11 cellular contexts compared by ENCODE assay signal in genomic region chr11:6694229-6694535, GRCh38. TPM values are rescaled to one million over a fixed set of nuclear protein-coding genes. Genes with fewer than 3 reads are reported as not detected.
A peak's percentile ranks its signal among the peaks of the same experiment; 100 is the strongest.
DNase-seq lines count a peak whose midpoint lies in the region; ATAC-seq and TF ChIP-seq lines count a peak whose summit lies in the region.
"Had no signal": no experiment of that assay in that cellular context is flagged by ENCODE, and none has a peak within 500 bp of the region (broad histone marks: within the 10 kb centered on the region; RNA-seq: fewer than 3 reads in every experiment).

No MANE protein-coding gene starts in this region.

- no peaks in the 10 kb centered on the region for H3K27me3 ChIP-seq in smooth muscle cell (ENCODE audit: low read depth)
- H3K27me3 ChIP-seq in neural progenitor cell: no peaks in the 10 kb centered on the region
- no peaks in the 10 kb centered on the region for H3K27me3 ChIP-seq in foreskin keratinocyte

- H3K79me2 ChIP-seq in smooth muscle cell (ENCODE audit: low read depth) (no peaks in the 10 kb centered on the region), neural progenitor cell (ENCODE audit: low read depth) (no peaks in the 10 kb centered on the region)

- DNase-seq in activated T-cell treated with anti-CD3 and anti-CD28 coated beads, Interleukin-2, amount 50 U/mL, for 72 hours: no peak
- no peak for DNase-seq in activated T-cell treated with anti-CD3 and anti-CD28 coated beads, Interleukin-2, amount 50 U/mL, for 48 hours
- no peak for DNase-seq in activated CD4-positive, alpha-beta memory T cell treated with anti-CD3 and anti-CD28 coated beads for 36 hours
- DNase-seq in epithelial cell of prostate (ENCODE audit: low read depth, low spot score) (no peak), smooth muscle cell (lab: John Stamatoyannopoulos, UW; ENCODE audit: unreplicated experiment) (no peak), neural progenitor cell (ENCODE audit: low spot score) (no peak), foreskin keratinocyte (no peak)
- DNase-seq: effector CD8-positive, alpha-beta T cell; NCI-H1417 treated with DMSO at 0.1 percent for 48 hours had no signal

- no peak overlapping the region for H3K9ac ChIP-seq in smooth muscle cell (ENCODE audit: low read depth)
- no peak overlapping the region for H3K9ac ChIP-seq in neural progenitor cell

- H3K9me3 Mint-ChIP-seq in activated T-cell treated with anti-CD3 and anti-CD28 coated beads, Interleukin-2, amount 50 U/mL, for 72 hours: peaks cover 0 to 2% of the 10 kb centered on the region in 2 donors
- no peaks in the 10 kb centered on the region for H3K9me3 Mint-ChIP-seq in activated CD4-positive, alpha-beta memory T cell treated with anti-CD3 and anti-CD28 coated beads for 36 hours
- peaks cover 4% of the 10 kb centered on the region for H3K9me3 Mint-ChIP-seq in neural progenitor cell

- intact Hi-C loops in activated CD4-positive, alpha-beta memory T cell treated with anti-CD3 and anti-CD28 coated beads for 36 hours (cut with micrococcal nuclease): loop anchor here (1.0 to 2.0 kb wide), 3 partner anchors 11 to 27 kb away; partner anchors contain the start of gene MRPL17

- no peaks in the 10 kb centered on the region for H3K27me3 Mint-ChIP-seq in activated T-cell treated with anti-CD3 and anti-CD28 coated beads, Interleukin-2, amount 50 U/mL, for 72 hours (ENCODE audit: low read depth)
- no peaks in the 10 kb centered on the region for H3K27me3 Mint-ChIP-seq in activated CD4-positive, alpha-beta memory T cell treated with anti-CD3 and anti-CD28 coated beads for 36 hours
- H3K27me3 Mint-ChIP-seq in neural progenitor cell (ENCODE audit: insufficient read depth, low read depth): peaks cover 6% of the 10 kb centered on the region
- H3K27me3 Mint-ChIP-seq: naive thymus-derived CD8-positive, alpha-beta T cell had no signal

- H3K27ac ChIP-seq in epithelial cell of prostate: peak overlapping the region; percentile 93
- H3K27ac ChIP-seq in smooth muscle cell (ENCODE audit: low read depth): peak overlapping the region; percentile 39
- H3K27ac ChIP-seq in neural progenitor cell: no peak overlapping the region
- no peak overlapping the region for H3K27ac ChIP-seq in foreskin keratinocyte

- H3K9me3 ChIP-seq in smooth muscle cell (replicated peaks; ENCODE audit: low read depth) (no peaks in the 10 kb centered on the region), neural progenitor cell (ENCODE audit: low read depth) (no peaks in the 10 kb centered on the region)

- 14% methylated on average over 1 of the region's 1 CpG for WGBS in smooth muscle cell (ENCODE audit: low lambda C conversion rate)

- CTCF ChIA-PET in activated CD4-positive, alpha-beta memory T cell treated with anti-CD3 and anti-CD28 coated beads for 36 hours (lab: Charles Lee): interaction anchor here (0.6 to 1.6 kb wide), 9 partner anchors 8 to 315 kb away, joined by 3 to 6 read pairs (median 3); partner anchors contain the start of genes HPX and TPP1

- H3K27ac Mint-ChIP-seq in activated T-cell treated with anti-CD3 and anti-CD28 coated beads, Interleukin-2, amount 50 U/mL, for 72 hours: peak overlapping the region; percentile 96
- H3K27ac Mint-ChIP-seq in activated CD4-positive, alpha-beta memory T cell treated with anti-CD3 and anti-CD28 coated beads for 36 hours: peak overlapping the region; percentile 72
- no peak overlapping the region for H3K27ac Mint-ChIP-seq in neural progenitor cell

- H3K4me2 ChIP-seq in smooth muscle cell (peak overlapping the region; percentile 24), neural progenitor cell (no peak overlapping the region)

- no peak for ATAC-seq in activated T-cell treated with anti-CD3 and anti-CD28 coated beads, Interleukin-2, amount 50 U/mL, for 72 hours (replicated peaks in 1 of 2)
- no peak for ATAC-seq in foreskin keratinocyte
- ATAC-seq in HG03565 (IDR thresholded peaks at IDR 0.05; ENCODE audit: unreplicated experiment): no peak

- H3K4me1 Mint-ChIP-seq in activated T-cell treated with anti-CD3 and anti-CD28 coated beads, Interleukin-2, amount 50 U/mL, for 72 hours (ENCODE audit: low read depth): peaks cover 33% of the 10 kb centered on the region
- H3K4me1 Mint-ChIP-seq in activated CD4-positive, alpha-beta memory T cell treated with anti-CD3 and anti-CD28 coated beads for 36 hours (ENCODE audit: low read depth): peaks cover 42% of the 10 kb centered on the region
- no peaks in the 10 kb centered on the region for H3K4me1 Mint-ChIP-seq in neural progenitor cell

- no peaks in the 10 kb centered on the region for H4K20me1 ChIP-seq in smooth muscle cell (ENCODE audit: low read depth)
- H4K20me1 ChIP-seq in neural progenitor cell (ENCODE audit: low read depth): no peaks in the 10 kb centered on the region

- TF ChIP-seq CTCF in smooth muscle cell (IDR thresholded peaks at IDR 0.05; ENCODE audit: borderline replicate concordance, insufficient read depth, poor library complexity, severe bottlenecking) (no peak), neural progenitor cell (IDR thresholded peaks at IDR 0.05) (no peak), foreskin keratinocyte (conservative IDR thresholded peaks at IDR 0.05) (no peak)

- no peaks in the 10 kb centered on the region for H3K36me3 ChIP-seq in smooth muscle cell (ENCODE audit: low read depth)
- H3K36me3 ChIP-seq in neural progenitor cell: no peaks in the 10 kb centered on the region

- H3K36me3 Mint-ChIP-seq in activated T-cell treated with anti-CD3 and anti-CD28 coated beads, Interleukin-2, amount 50 U/mL, for 72 hours (ENCODE audit: insufficient read depth in 2 of 2): peaks cover 0 to 4% of the 10 kb centered on the region in 2 donors
- no peaks in the 10 kb centered on the region for H3K36me3 Mint-ChIP-seq in activated CD4-positive, alpha-beta memory T cell treated with anti-CD3 and anti-CD28 coated beads for 36 hours
- no peaks in the 10 kb centered on the region for H3K36me3 Mint-ChIP-seq in neural progenitor cell

- H3K4me3 Mint-ChIP-seq in activated T-cell treated with anti-CD3 and anti-CD28 coated beads, Interleukin-2, amount 50 U/mL, for 72 hours: peak overlapping the region in 1 of 2 donors; percentile 68
- peak overlapping the region; percentile 4 for H3K4me3 Mint-ChIP-seq in activated CD4-positive, alpha-beta memory T cell treated with anti-CD3 and anti-CD28 coated beads for 36 hours
- no peak overlapping the region for H3K4me3 Mint-ChIP-seq in neural progenitor cell

- H3K4me3 ChIP-seq in smooth muscle cell (no peak overlapping the region), neural progenitor cell (no peak overlapping the region)

- no peaks in the 10 kb centered on the region for H3K4me1 ChIP-seq in smooth muscle cell (ENCODE audit: low read depth)
- H3K4me1 ChIP-seq in neural progenitor cell: no peaks in the 10 kb centered on the region
- H3K4me1 ChIP-seq in foreskin keratinocyte: peaks cover 3% of the 10 kb centered on the region

- POLR2A ChIA-PET in activated CD4-positive, alpha-beta memory T cell treated with anti-CD3 and anti-CD28 coated beads for 36 hours (lab: Charles Lee): interaction anchor here (0.6 to 1.6 kb wide), 5 partner anchors 34 to 72 kb away, joined by 3 to 10 read pairs (median 3); no protein-coding TSS in a partner anchor

- no peak overlapping the region for H2AFZ ChIP-seq in smooth muscle cell (ENCODE audit: low read depth)
- no peak overlapping the region for H2AFZ ChIP-seq in neural progenitor cell (replicated peaks)

- H3F3A ChIP-seq in smooth muscle cell (ENCODE audit: low read depth): no peaks in the 10 kb centered on the region
- no peaks in the 10 kb centered on the region for H3F3A ChIP-seq in neural progenitor cell (ENCODE audit: low read depth)

RNA-seq across cellular contexts. Expression of gene MRPL17, which starts 11.0 kb away (rescaled TPM):
- 10 to 100 TPM; 38.2 to 39.8 TPM for total RNA-seq in activated T-cell treated with anti-CD3 and anti-CD28 coated beads, Interleukin-2, amount 50 U/mL, for 72 hours
- 100 to 1,000 TPM in 1 of 2 experiments, 10 to 100 TPM in 1; 98.5 to 102 TPM for total RNA-seq in activated CD4-positive, alpha-beta memory T cell treated with anti-CD3 and anti-CD28 coated beads for 36 hours
- total RNA-seq in smooth muscle cell (64.0 and 132 TPM in 2 replicates), neural progenitor cell (ENCODE audit: low replicate concordance) (24.3 and 30.9 TPM in 2 replicates), foreskin keratinocyte (70.5 and 78.7 TPM in 2 replicates)
- polyA plus RNA-seq in smooth muscle cell (77.4 and 98.4 TPM in 2 replicates), foreskin keratinocyte (143 and 152 TPM in 2 replicates)

RNA-seq across cellular contexts. Expression of gene DCHS1, which starts 38.6 kb away (rescaled TPM):
- 1 to 10 TPM; 2.1 to 2.9 TPM for total RNA-seq in activated T-cell treated with anti-CD3 and anti-CD28 coated beads, Interleukin-2, amount 50 U/mL, for 72 hours
- total RNA-seq in activated CD4-positive, alpha-beta memory T cell treated with anti-CD3 and anti-CD28 coated beads for 36 hours: under 1 TPM; 0.80 to 0.90 TPM
- 25.1 and 34.2 TPM in 2 replicates for total RNA-seq in smooth muscle cell
- polyA plus RNA-seq in smooth muscle cell: 21.0 and 24.5 TPM in 2 replicates
- 4.5 and 9.0 TPM in 2 replicates for total RNA-seq in neural progenitor cell (ENCODE audit: low replicate concordance)
- total RNA-seq in foreskin keratinocyte: 0.03 and 0.11 TPM in 2 replicates
- 0.02 and 0.03 TPM in 2 replicates for polyA plus RNA-seq in foreskin keratinocyte

Comparison
In these comparisons a context has a peak if more than half of its experiments do, and no peak if none do; other contexts are left out.
1. H3K27ac ChIP-seq: peak in epithelial cell of prostate (single experiment) and smooth muscle cell (single experiment); none in neural progenitor cell (single experiment) and foreskin keratinocyte (single experiment).